ENCODE assay signal across 8 cellular contexts in genomic region chr10:97463363-97464132, GRCh38. TPM values are rescaled to one million over a fixed set of nuclear protein-coding genes. Genes with fewer than 3 reads are reported as not detected.
DNase-seq lines count a peak whose midpoint lies in the region; ATAC-seq and TF ChIP-seq lines count a peak whose summit lies in the region.

No MANE protein-coding gene starts in this region.

- DNase-seq in AG08395 (ENCODE audit: low spot score) (peak; percentile 67), NCI-H1436 (lab: John Stamatoyannopoulos, UW) (peak; percentile 54), fibroblast of gingiva (ENCODE audit: low read depth) (peak; percentile 80)
- peak; percentile 40 for DNase-seq in activated CD8-positive, alpha-beta T cell treated with anti-CD3 and anti-CD28 coated beads for 36 hours
- peak in 8 of 10 donors; percentile 13 to 50 (median 34) for DNase-seq in naive thymus-derived CD8-positive, alpha-beta T cell

- POLR2A ChIA-PET in activated CD8-positive, alpha-beta T cell treated with anti-CD3 and anti-CD28 coated beads for 36 hours (lab: Charles Lee), result interaction anchor here (0.9 to 4.3 kb wide), 3 partner anchors 8 to 63 kb away, joined by 3 to 27 read pairs (median 4); no protein-coding TSS in a partner anchor
- POLR2A ChIA-PET in naive thymus-derived CD8-positive, alpha-beta T cell (lab: Charles Lee), result no interaction called here

- peak overlapping the region; percentile 55 for H3K27ac Mint-ChIP-seq in activated CD8-positive, alpha-beta T cell treated with anti-CD3 and anti-CD28 coated beads for 36 hours
- peak overlapping the region in 8 of 10 donors; percentile 0 to 72 (median 28) for H3K27ac Mint-ChIP-seq in naive thymus-derived CD8-positive, alpha-beta T cell

- CTCF ChIA-PET in activated CD8-positive, alpha-beta T cell treated with anti-CD3 and anti-CD28 coated beads for 36 hours (lab: Charles Lee), result interaction anchor here (0.8 to 2.7 kb wide), 15 partner anchors 9 to 185 kb away, joined by 3 to 22 read pairs (median 4); partner anchors contain the start of gene RRP12

- no peak overlapping the region for H3K4me3 Mint-ChIP-seq in activated CD8-positive, alpha-beta T cell treated with anti-CD3 and anti-CD28 coated beads for 36 hours
- H3K4me3 Mint-ChIP-seq in naive thymus-derived CD8-positive, alpha-beta T cell, result no peak overlapping the region

- TF ChIP-seq CTCF in GM12801 (IDR thresholded peaks at IDR 0.05; ENCODE audit: extremely low read depth, insufficient read length), result peak; percentile 10
- TF ChIP-seq CTCF in activated CD8-positive, alpha-beta T cell treated with anti-CD3 and anti-CD28 coated beads for 36 hours (IDR thresholded peaks at IDR 0.05), result peak; percentile 89

- peak; percentile 80 for ATAC-seq in activated CD8-positive, alpha-beta T cell treated with anti-CD3 and anti-CD28 coated beads for 36 hours
- peak; percentile 68 to 71 for ATAC-seq in naive thymus-derived CD8-positive, alpha-beta T cell
- ATAC-seq in HG02870 (IDR thresholded peaks at IDR 0.05; ENCODE audit: unreplicated experiment), result no peak
- ATAC-seq in HG03045 (IDR thresholded peaks at IDR 0.05; ENCODE audit: unreplicated experiment), result no peak

- no peaks in the 10 kb centered on the region for H3K27me3 Mint-ChIP-seq in activated CD8-positive, alpha-beta T cell treated with anti-CD3 and anti-CD28 coated beads for 36 hours
- no peaks in the 10 kb centered on the region for H3K27me3 Mint-ChIP-seq in naive thymus-derived CD8-positive, alpha-beta T cell

- peaks cover 42% of the 10 kb centered on the region for H3K36me3 Mint-ChIP-seq in activated CD8-positive, alpha-beta T cell treated with anti-CD3 and anti-CD28 coated beads for 36 hours (ENCODE audit: low read depth)
- H3K36me3 Mint-ChIP-seq in naive thymus-derived CD8-positive, alpha-beta T cell, result peaks cover 0 to 91% (median 24%) of the 10 kb centered on the region in 3 donors

- H3K4me1 Mint-ChIP-seq in activated CD8-positive, alpha-beta T cell treated with anti-CD3 and anti-CD28 coated beads for 36 hours (ENCODE audit: low read depth), result no peaks in the 10 kb centered on the region
- H3K4me1 Mint-ChIP-seq in naive thymus-derived CD8-positive, alpha-beta T cell, result peaks cover 0 to 6% (median 0%) of the 10 kb centered on the region in 4 donors

- intact Hi-C loops in activated CD8-positive, alpha-beta T cell treated with anti-CD3 and anti-CD28 coated beads for 36 hours (cut with micrococcal nuclease), result loop anchor here (2.0 kb wide), 1 partner anchor 87 kb away; no protein-coding TSS in a partner anchor

- no peaks in the 10 kb centered on the region for H3K9me3 Mint-ChIP-seq in activated CD8-positive, alpha-beta T cell treated with anti-CD3 and anti-CD28 coated beads for 36 hours
- H3K9me3 Mint-ChIP-seq in naive thymus-derived CD8-positive, alpha-beta T cell, result no peaks in the 10 kb centered on the region

RNA-seq across cellular contexts. Expression of gene ZDHHC16, which starts 17.6 kb away (rescaled TPM):
- 10 to 100 TPM; 23.8 to 25.2 TPM for total RNA-seq in activated CD8-positive, alpha-beta T cell treated with anti-CD3 and anti-CD28 coated beads for 36 hours
- total RNA-seq in naive thymus-derived CD8-positive, alpha-beta T cell, result 10 to 100 TPM; 28.1 to 29.3 TPM
- polyA plus RNA-seq in naive thymus-derived CD8-positive, alpha-beta T cell, result 10 to 100 TPM; 20.0 to 31.4 (median 25.3) TPM

RNA-seq across cellular contexts. Expression of gene EXOSC1, which starts 17.7 kb away (rescaled TPM):
- total RNA-seq in activated CD8-positive, alpha-beta T cell treated with anti-CD3 and anti-CD28 coated beads for 36 hours, result 10 to 100 TPM; 43.3 to 49.2 TPM
- total RNA-seq in naive thymus-derived CD8-positive, alpha-beta T cell, result 10 to 100 TPM; 46.9 to 50.6 TPM
- 10 to 100 TPM; 67.4 to 87.0 (median 77.1) TPM for polyA plus RNA-seq in naive thymus-derived CD8-positive, alpha-beta T cell

RNA-seq across cellular contexts. Expression of gene MMS19, which starts 34.7 kb away (rescaled TPM):
- total RNA-seq in activated CD8-positive, alpha-beta T cell treated with anti-CD3 and anti-CD28 coated beads for 36 hours, result 100 to 1,000 TPM; 107 to 108 TPM
- 100 to 1,000 TPM; 106 to 111 TPM for total RNA-seq in naive thymus-derived CD8-positive, alpha-beta T cell
- polyA plus RNA-seq in naive thymus-derived CD8-positive, alpha-beta T cell, result 10 to 100 TPM; 31.2 to 37.3 (median 32.4) TPM

RNA-seq across cellular contexts. Expression of gene UBTD1, which starts 35.2 kb away (rescaled TPM):
- total RNA-seq in activated CD8-positive, alpha-beta T cell treated with anti-CD3 and anti-CD28 coated beads for 36 hours, result 1 to 10 TPM; 1.6 to 2.1 TPM
- 1 to 10 TPM; 1.6 to 2.7 TPM for total RNA-seq in naive thymus-derived CD8-positive, alpha-beta T cell
- polyA plus RNA-seq in naive thymus-derived CD8-positive, alpha-beta T cell, result 1 to 10 TPM; 1.2 to 2.5 (median 1.3) TPM

RNA-seq across cellular contexts. Expression of gene PGAM1, which starts 37.6 kb away (rescaled TPM):
- total RNA-seq in activated CD8-positive, alpha-beta T cell treated with anti-CD3 and anti-CD28 coated beads for 36 hours, result 1,000 to 10,000 TPM; 1,193 to 1,205 TPM
- total RNA-seq in naive thymus-derived CD8-positive, alpha-beta T cell, result 10 to 100 TPM; 69.6 to 72.4 TPM
- 100 to 1,000 TPM; 191 to 222 (median 193) TPM for polyA plus RNA-seq in naive thymus-derived CD8-positive, alpha-beta T cell

Comparison
In these comparisons a context has a peak if more than half of its experiments do, and no peak if none do; other contexts are left out.
1. ATAC-seq: peak in activated CD8-positive, alpha-beta T cell treated with anti-CD3 and anti-CD28 coated beads for 36 hours (single experiment) and naive thymus-derived CD8-positive, alpha-beta T cell (2 of 2); none in HG02870 (single experiment) and HG03045 (single experiment).
2. Peak in every context shown above with its lines, with median percentiles within 50 percentile points of each other: DNase-seq.